In genomic region chr5:172144291-172144815, GRCh38 we compare ENCODE assay signal across 9 cellular contexts. TPM values are rescaled to one million over a fixed set of nuclear protein-coding genes. Genes with fewer than 3 reads are reported as not detected.
DNase-seq lines count a peak whose midpoint lies in the region; ATAC-seq and TF ChIP-seq lines count a peak whose summit lies in the region.
"Had no signal": no experiment of that assay in that cellular context is flagged by ENCODE, and none has a peak within 500 bp of the region (broad histone marks: within the 10 kb centered on the region; RNA-seq: fewer than 3 reads in every experiment).

No MANE protein-coding gene starts in this region.

- ATAC-seq in Right ventricle myocardium inferior = peak; percentile 88
- no peak for ATAC-seq in GM19035 (IDR thresholded peaks at IDR 0.05; ENCODE audit: unreplicated experiment)

- H3K4me1 ChIP-seq in right atrium auricular region (peaks cover 0 to 18% of the 10 kb centered on the region in 2 donors), left ventricle myocardium inferior (peaks cover 32% of the 10 kb centered on the region), smooth muscle cell (ENCODE audit: low read depth) (no peaks in the 10 kb centered on the region)

- intact Hi-C loops in Right ventricle myocardium inferior (cut with DNase I) = no loop called here
- intact Hi-C loops in left ventricle myocardium inferior (cut with micrococcal nuclease) = no loop called here

- TF ChIP-seq CTCF in right atrium auricular region (IDR thresholded peaks at IDR 0.05) (no peak), left ventricle myocardium inferior (IDR thresholded peaks at IDR 0.05; ENCODE audit: borderline replicate concordance) (no peak), smooth muscle cell (IDR thresholded peaks at IDR 0.05; ENCODE audit: borderline replicate concordance, insufficient read depth, poor library complexity, severe bottlenecking) (no peak)

- H3K9me3 ChIP-seq in right atrium auricular region (no peaks in the 10 kb centered on the region), left ventricle myocardium inferior (replicated peaks) (no peaks in the 10 kb centered on the region), smooth muscle cell (replicated peaks; ENCODE audit: low read depth) (no peaks in the 10 kb centered on the region)

- H3K27ac ChIP-seq in right atrium auricular region = peak overlapping the region in 1 of 2 donors; percentile 13
- H3K27ac ChIP-seq in left ventricle myocardium inferior (replicated peaks) = peak overlapping the region; percentile 61
- no peak overlapping the region for H3K27ac ChIP-seq in smooth muscle cell (ENCODE audit: low read depth)

- H3K36me3 ChIP-seq in right atrium auricular region (no peaks in the 10 kb centered on the region), left ventricle myocardium inferior (no peaks in the 10 kb centered on the region), smooth muscle cell (ENCODE audit: low read depth) (no peaks in the 10 kb centered on the region)

- H4K20me1 ChIP-seq in smooth muscle cell (ENCODE audit: low read depth) = peaks cover 34% of the 10 kb centered on the region

- H3K9ac ChIP-seq in smooth muscle cell (ENCODE audit: low read depth) = no peak overlapping the region

- no peaks in the 10 kb centered on the region for H3K79me2 ChIP-seq in smooth muscle cell (ENCODE audit: low read depth)

- 51% methylated on average over 10 of the region's 10 CpGs for WGBS in smooth muscle cell (ENCODE audit: low lambda C conversion rate)

- H3K4me3 ChIP-seq in right atrium auricular region (no peak overlapping the region), left ventricle myocardium inferior (no peak overlapping the region), smooth muscle cell (no peak overlapping the region)

- no peak overlapping the region for H2AFZ ChIP-seq in smooth muscle cell (ENCODE audit: low read depth)

- H3K27me3 ChIP-seq in right atrium auricular region = no peaks in the 10 kb centered on the region
- no peaks in the 10 kb centered on the region for H3K27me3 ChIP-seq in left ventricle myocardium inferior (ENCODE audit: low read depth)
- no peaks in the 10 kb centered on the region for H3K27me3 ChIP-seq in smooth muscle cell (ENCODE audit: low read depth)

- DNase-seq in Right ventricle myocardium inferior (ENCODE audit: missing footprints) (no peak), right atrium auricular region (ENCODE audit: low spot score) (no peak), OCI-M1 (lab: John Stamatoyannopoulos, UW) (peak; percentile 62), left ventricle myocardium inferior (peak; percentile 62), DMS79 (lab: John Stamatoyannopoulos, UW) (no peak), DMS153 (lab: John Stamatoyannopoulos, UW) (no peak), smooth muscle cell (lab: John Stamatoyannopoulos, UW; ENCODE audit: unreplicated experiment) (no peak)

- H3K4me2 ChIP-seq in smooth muscle cell = no peak overlapping the region

- peaks cover 11% of the 10 kb centered on the region for H3F3A ChIP-seq in smooth muscle cell (ENCODE audit: low read depth)

RNA-seq across cellular contexts. Expression of gene STK10, which starts 43.7 kb away (rescaled TPM):
- total RNA-seq in Right ventricle myocardium inferior (8.9 TPM), right atrium auricular region (10 to 100 TPM in 1 of 2 donors, 1 to 10 TPM in 1; 6.9 to 10.8 TPM), left ventricle myocardium inferior (5.3 TPM), smooth muscle cell (10.8 and 26.0 TPM in 2 replicates)
- 10.7 and 15.5 TPM in 2 replicates for polyA plus RNA-seq in smooth muscle cell

RNA-seq across cellular contexts. Expression of gene EFCAB9, which starts 49.6 kb away (rescaled TPM):
- not detected for total RNA-seq in Right ventricle myocardium inferior
- not detected for total RNA-seq in right atrium auricular region
- not detected for total RNA-seq in left ventricle myocardium inferior
- total RNA-seq in smooth muscle cell = not detected in 2 replicates
- not detected in 2 replicates for polyA plus RNA-seq in smooth muscle cell
- total RNA-seq: mononuclear cell had no signal

Comparison
In these comparisons a context has a peak if more than half of its experiments do, and no peak if none do; other contexts are left out.
1. DNase-seq: peak in OCI-M1 (single experiment) and left ventricle myocardium inferior (single experiment); none in Right ventricle myocardium inferior (single experiment), right atrium auricular region (single experiment), DMS79 (single experiment), DMS153 (single experiment) and smooth muscle cell (single experiment).